1 cellular context compared by ENCODE assay signal in genomic region chr5:146101646-146102045, GRCh38.
TF ChIP-seq lines count a peak whose summit lies in the region.

No MANE protein-coding gene starts in this region.

TF ChIP-seq in WTC11, 78 proteins besides CTCF, POLR2A, EP300 and RAD21 (continued from another document):
- no peak for TF ChIP-seq STAT6 (CRISPR knock-in tag; conservative IDR thresholded peaks at IDR 0.05; ENCODE audit: low read depth)
- no peak for TF ChIP-seq GABPB1 (CRISPR knock-in tag; IDR thresholded peaks at IDR 0.05)
